24 cellular contexts compared by ENCODE assay signal in genomic region chr20:63150391-63150898, GRCh38.
"Had no signal": no experiment of that assay in that cellular context is flagged by ENCODE, and none has a peak within 500 bp of the region (broad histone marks: within the 10 kb centered on the region; RNA-seq: fewer than 3 reads in every experiment).

No MANE protein-coding gene starts in this region.

- H3K4me3 Mint-ChIP-seq: activated CD4-positive, alpha-beta memory T cell treated with anti-CD3 and anti-CD28 coated beads, Interleukin-2, amount 10 ng/mL, durations not matched to agents 7 days and 5 days; activated CD4-positive, alpha-beta T cell treated with anti-CD3 and anti-CD28 coated beads for 36 hours; activated naive CD4-positive, alpha-beta T cell treated with anti-CD3 and anti-CD28 coated beads for 36 hours; activated naive CD8-positive, alpha-beta T cell; activated T-helper 17 cell treated with anti-CD3 and anti-CD28 coated beads, Interleukin-2, amount 50 U/mL, for 72 hours; T-cell had no signal

- H3K27ac ChIP-seq: SK-N-MC, VCaP had no signal

- H3K27ac Mint-ChIP-seq: activated CD4-positive, alpha-beta memory T cell treated with anti-CD3 and anti-CD28 coated beads, Interleukin-2, amount 10 ng/mL, durations not matched to agents 7 days and 5 days; activated CD4-positive, alpha-beta T cell treated with anti-CD3 and anti-CD28 coated beads for 36 hours; activated naive CD4-positive, alpha-beta T cell treated with anti-CD3 and anti-CD28 coated beads for 36 hours; activated naive CD8-positive, alpha-beta T cell; activated T-helper 17 cell treated with anti-CD3 and anti-CD28 coated beads, Interleukin-2, amount 50 U/mL, for 72 hours; T-cell had no signal

- H3K4me3 ChIP-seq: SK-N-MC had no signal

- ATAC-seq: activated CD4-positive, alpha-beta T cell treated with anti-CD3 and anti-CD28 coated beads for 36 hours; activated T-helper 17 cell treated with anti-CD3 and anti-CD28 coated beads, Interleukin-2, amount 50 U/mL, for 72 hours; T-cell had no signal

- H3K4me1 Mint-ChIP-seq: activated CD4-positive, alpha-beta memory T cell treated with anti-CD3 and anti-CD28 coated beads, Interleukin-2, amount 10 ng/mL, durations not matched to agents 7 days and 5 days; activated CD4-positive, alpha-beta T cell treated with anti-CD3 and anti-CD28 coated beads for 36 hours; activated T-helper 17 cell treated with anti-CD3 and anti-CD28 coated beads, Interleukin-2, amount 50 U/mL, for 72 hours; T-cell had no signal

- DNase-seq: activated CD4-positive, alpha-beta memory T cell treated with anti-CD3 and anti-CD28 coated beads, Interleukin-2, amount 10 ng/mL, durations not matched to agents 7 days and 5 days; activated CD4-positive, alpha-beta T cell treated with anti-CD3 and anti-CD28 coated beads for 36 hours; activated CD4-positive, alpha-beta T cell treated with anti-CD3 and anti-CD28 coated beads, Interleukin-2, amount 50 U/mL, for 1 hour; activated gamma-delta T cell; activated naive CD4-positive, alpha-beta T cell treated with anti-CD3 and anti-CD28 coated beads for 36 hours; activated T-cell treated with anti-CD3 and anti-CD28 coated beads for 4 hours; activated T-cell treated with anti-CD3 and anti-CD28 coated beads, Interleukin-2, amount 50 U/mL, for 48 hours; amygdala; caudate nucleus; Kasumi-1; KBM-7; NCI-H1105 treated with DMSO at 0.1 percent for 48 hours; NCI-H1436 treated with DMSO at 0.1 percent for 48 hours; NCI-H187; NCI-H2081; NCI-H446; NCI-H524; PC-3; T-cell; T-helper 2 cell had no signal
